Comparison of ENCODE assay signal across 1 cellular context in the genomic region with DNA sequence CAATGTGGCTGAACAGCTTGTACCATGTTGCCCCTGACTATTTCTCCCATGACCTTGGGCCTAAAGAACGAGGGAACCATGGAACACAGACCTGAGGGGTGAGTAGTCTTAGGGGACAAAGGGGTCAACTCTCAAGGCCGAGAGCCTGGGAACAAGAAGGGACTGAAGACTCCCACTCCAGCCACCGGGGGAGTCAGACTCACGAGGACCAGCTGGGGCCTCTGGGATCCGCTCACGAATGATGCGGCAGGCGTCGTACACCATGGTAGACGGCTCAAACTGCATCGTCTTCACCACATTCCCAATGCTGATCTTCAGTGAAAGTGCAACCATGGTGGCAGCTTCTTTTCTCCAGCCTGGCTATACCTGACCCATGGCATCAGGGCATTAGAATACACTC.
TF ChIP-seq lines count a peak whose summit lies in the region.

No MANE protein-coding gene starts in this region.

TF ChIP-seq in K562, 482 proteins besides CTCF, POLR2A, EP300 and RAD21:
- no peak for TF ChIP-seq ZNF184 (CRISPR knock-in tag; IDR thresholded peaks at IDR 0.05)
- TF ChIP-seq TFAP4 (CRISPR knock-in tag; IDR thresholded peaks at IDR 0.05; ENCODE audit: borderline replicate concordance), result peak; percentile 71; the same call in 1 of the 2 replicates
